Comparison of ENCODE assay signal across 14 cellular contexts in the genomic region with DNA sequence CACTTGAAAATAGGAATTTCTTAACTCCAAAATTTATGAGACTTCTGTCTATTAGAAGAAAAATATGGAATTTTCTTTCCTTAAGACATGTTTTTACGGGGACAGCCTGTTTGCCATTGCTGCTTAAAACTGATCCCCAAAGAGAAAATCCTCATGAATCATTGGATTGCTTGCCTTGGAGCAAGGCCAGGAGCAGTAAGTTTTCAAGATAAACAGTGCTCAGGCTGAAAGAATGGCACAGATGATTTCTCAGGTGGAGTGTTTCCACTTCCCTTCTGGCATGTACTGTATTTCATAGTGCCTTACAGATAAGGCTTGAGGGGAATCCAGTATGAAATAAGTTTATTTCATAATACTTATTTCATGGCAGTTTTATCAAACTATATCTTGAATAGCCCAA.
DNase-seq lines count a peak whose midpoint lies in the region; ATAC-seq, FAIRE-seq and TF ChIP-seq lines count a peak whose summit lies in the region.
"Had no signal": no experiment of that assay in that cellular context is flagged by ENCODE, and none has a peak within 500 bp of the region (broad histone marks: within the 10 kb centered on the region; RNA-seq: fewer than 3 reads in every experiment).

No MANE protein-coding gene starts in this region.

- no peak for FAIRE-seq in A549 (lab: Jason Lieb, UNC)
- FAIRE-seq: GM18507 had no signal

- POLR2A ChIA-PET in A549 (lab: Yijun Ruan, JAX) = no interaction called here
- POLR2A ChIA-PET in HEK293 (lab: Yijun Ruan, JAX) = no interaction called here

- no peak for TF ChIP-seq EP300 in A549 (IDR thresholded peaks at IDR 0.05)

- H3K4me3 ChIP-seq in A549 = no peak overlapping the region
- H3K4me3 ChIP-seq in HEK293 (ENCODE audit: low read depth, low read length) = no peak overlapping the region
- no peak overlapping the region for H3K4me3 ChIP-seq in brain microvascular endothelial cell (ENCODE audit: low read depth, low read length)
- no peak overlapping the region for H3K4me3 ChIP-seq in left lung

- H3K9me3 ChIP-seq in A549 = no peaks in the 10 kb centered on the region
- no peaks in the 10 kb centered on the region for H3K9me3 ChIP-seq in HEK293 (ENCODE audit: control insufficient read depth, insufficient read depth, low read depth, low read length)
- H3K9me3 ChIP-seq in left lung = no peaks in the 10 kb centered on the region

- 2% methylated on average over 1 of the region's 1 CpG for WGBS in A549 (ENCODE audit: missing lambda C conversion rate)

- CTCF ChIA-PET in A549 (lab: Yijun Ruan, JAX) (no interaction called here), HEK293 (lab: Yijun Ruan, JAX) (no interaction called here)

- peak overlapping the region; percentile 49 for H3K4me2 ChIP-seq in A549

- H3K27me3 ChIP-seq in brain microvascular endothelial cell (replicated peaks) (no peaks in the 10 kb centered on the region), left lung (no peaks in the 10 kb centered on the region)

- intact Hi-C loops in left lung (cut with DNase I) = no loop called here

- TF ChIP-seq CTCF in A549 (IDR thresholded peaks at IDR 0.05) = no peak
- no peak for TF ChIP-seq CTCF in HEK293 (tag by site-specific recombination; IDR thresholded peaks at IDR 0.05)
- no peak for TF ChIP-seq CTCF in brain microvascular endothelial cell (IDR thresholded peaks at IDR 0.05; ENCODE audit: low read depth, low read length, missing control alignments)
- TF ChIP-seq CTCF in left lung (IDR thresholded peaks at IDR 0.05) = no peak

- ATAC-seq in A549 (peak; percentile 30 to 73; a peak in 3 of 6 replicates), left lung (peak; percentile 92), GM19035 (IDR thresholded peaks at IDR 0.05; ENCODE audit: unreplicated experiment) (no peak)
- ATAC-seq: CD8-positive, alpha-beta T cell; stimulated activated naive CD8-positive, alpha-beta T cell treated with anti-CD3 and anti-CD28 coated beads, Interleukin-15, amount 100 ng/mL, for 72 hours had no signal

- DNase-seq in A549 (ENCODE audit: low read depth in 1 of 2, low spot score in 1 of 2) (peak in 1 of 2 experiments; percentile 37), brain microvascular endothelial cell (peak; percentile 75), left lung (no peak), AML-193 (lab: John Stamatoyannopoulos, UW) (no peak), NCI-H524 (lab: John Stamatoyannopoulos, UW) (no peak), NAMALWA (ENCODE audit: low spot score) (no peak)
- DNase-seq: activated gamma-delta T cell treated with Interleukin-2 at 50 U/mL for 16 hours; CD8-positive, alpha-beta T cell; effector memory CD4-positive, alpha-beta T cell; NCI-H1048; stimulated activated naive CD8-positive, alpha-beta T cell treated with anti-CD3 and anti-CD28 coated beads, Interleukin-15, amount 100 ng/mL, for 72 hours had no signal

- H3K4me1 ChIP-seq in A549 (peaks cover 14% of the 10 kb centered on the region; the same call in 2 of the 3 replicates), HEK293 (ENCODE audit: control insufficient read depth, insufficient read depth, low read length) (peaks cover 4% of the 10 kb centered on the region; the same call in 1 of the 2 replicates), left lung (no peaks in the 10 kb centered on the region)

- TF ChIP-seq RAD21 in A549 (conservative IDR thresholded peaks at IDR 0.05 in 1 of 2, IDR thresholded peaks at IDR 0.05 in 1 of 2) = peak in 1 of 2 experiments; percentile 23; a peak in 1 of 5 replicates

- H3K36me3 ChIP-seq in HEK293 (ENCODE audit: control insufficient read depth in 2 of 2, insufficient read depth in 1 of 2, low read length in 2 of 2) = no peaks in the 10 kb centered on the region
- H3K36me3 ChIP-seq in brain microvascular endothelial cell (replicated peaks) = no peaks in the 10 kb centered on the region
- H3K36me3 ChIP-seq in left lung = no peaks in the 10 kb centered on the region

- H3K27ac ChIP-seq in A549 (peak overlapping the region; percentile 20 to 50; a peak in 4 of 6 replicates), HEK293 (ENCODE audit: extremely low read depth, low read depth, low read length) (no peak overlapping the region), brain microvascular endothelial cell (no peak overlapping the region), left lung (no peak overlapping the region)

- TF ChIP-seq POLR2A in A549 (IDR thresholded peaks at IDR 0.05; ENCODE audit: low read length) = no peak

- in situ Hi-C loops in brain microvascular endothelial cell (cut with HindIII; ENCODE audit: low pct_ligation_motif_present, low sequenced_read_pairs) = no loop called here

TF ChIP-seq in A549, 52 proteins besides CTCF, POLR2A, EP300 and RAD21:
- TF ChIP-seq CEBPB (IDR thresholded peaks at IDR 0.05) (peak in 1 of 2 experiments; percentile 18; a peak in 1 of 4 replicates), EHMT2 (IDR thresholded peaks at IDR 0.05; ENCODE audit: low read depth) (no peak), MAX (IDR thresholded peaks at IDR 0.05) (0 out of 2 replicates have a peak, but pooled peaks have one; percentile 20), ZNF302 (CRISPR knock-in tag; IDR thresholded peaks at IDR 0.05) (no peak), KDM1A (IDR thresholded peaks at IDR 0.05; ENCODE audit: low read depth) (no peak)
- TF ChIP-seq, protein P1, sequence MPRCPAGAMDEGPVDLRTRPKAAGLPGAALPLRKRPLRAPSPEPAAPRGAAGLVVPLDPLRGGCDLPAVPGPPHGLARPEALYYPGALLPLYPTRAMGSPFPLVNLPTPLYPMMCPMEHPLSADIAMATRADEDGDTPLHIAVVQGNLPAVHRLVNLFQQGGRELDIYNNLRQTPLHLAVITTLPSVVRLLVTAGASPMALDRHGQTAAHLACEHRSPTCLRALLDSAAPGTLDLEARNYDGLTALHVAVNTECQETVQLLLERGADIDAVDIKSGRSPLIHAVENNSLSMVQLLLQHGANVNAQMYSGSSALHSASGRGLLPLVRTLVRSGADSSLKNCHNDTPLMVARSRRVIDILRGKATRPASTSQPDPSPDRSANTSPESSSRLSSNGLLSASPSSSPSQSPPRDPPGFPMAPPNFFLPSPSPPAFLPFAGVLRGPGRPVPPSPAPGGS (IDR thresholded peaks at IDR 0.05) = no peak
TF ChIP-seq in A549: peak in this region for 2.

TF ChIP-seq in HEK293, 187 proteins besides CTCF, POLR2A, EP300 and RAD21 (continues in another document):
- no peak for TF ChIP-seq ZNF555 (tag by site-specific recombination; conservative IDR thresholded peaks at IDR 0.05)
- no peak for TF ChIP-seq ZNF621 (tag by site-specific recombination; IDR thresholded peaks at IDR 0.05)
- no peak for TF ChIP-seq KLF16 (tag by site-specific recombination; IDR thresholded peaks at IDR 0.05)
- no peak for TF ChIP-seq ELK4 (IDR thresholded peaks at IDR 0.05; ENCODE audit: borderline replicate concordance, low read depth, low read length)
- peak; percentile 69 for TF ChIP-seq PRDM10 (tag by site-specific recombination; IDR thresholded peaks at IDR 0.05)
- TF ChIP-seq ZNF560 (tag by site-specific recombination; IDR thresholded peaks at IDR 0.05; ENCODE audit: borderline replicate concordance) = no peak
- no peak for TF ChIP-seq ZNF184 (tag by site-specific recombination; IDR thresholded peaks at IDR 0.05)
- no peak for TF ChIP-seq SP2 (tag by site-specific recombination; IDR thresholded peaks at IDR 0.05)
- TF ChIP-seq ZNF677 (tag by site-specific recombination; IDR thresholded peaks at IDR 0.05) = peak; percentile 47; the same call in 1 of the 2 replicates
- TF ChIP-seq ZNF350 (tag by site-specific recombination; IDR thresholded peaks at IDR 0.05) = no peak
- TF ChIP-seq MZF1 (tag by site-specific recombination; IDR thresholded peaks at IDR 0.05; ENCODE audit: borderline replicate concordance) = peak; percentile 94

Comparison
In these comparisons a context has a peak if more than half of its experiments do, and no peak if none do; other contexts are left out.
1. H3K27ac ChIP-seq: peak in A549 (2 of 2); none in HEK293 (single experiment), brain microvascular endothelial cell (single experiment) and left lung (0 of 2).